Comparison of ENCODE assay signal across 22 cellular contexts in the genomic region with DNA sequence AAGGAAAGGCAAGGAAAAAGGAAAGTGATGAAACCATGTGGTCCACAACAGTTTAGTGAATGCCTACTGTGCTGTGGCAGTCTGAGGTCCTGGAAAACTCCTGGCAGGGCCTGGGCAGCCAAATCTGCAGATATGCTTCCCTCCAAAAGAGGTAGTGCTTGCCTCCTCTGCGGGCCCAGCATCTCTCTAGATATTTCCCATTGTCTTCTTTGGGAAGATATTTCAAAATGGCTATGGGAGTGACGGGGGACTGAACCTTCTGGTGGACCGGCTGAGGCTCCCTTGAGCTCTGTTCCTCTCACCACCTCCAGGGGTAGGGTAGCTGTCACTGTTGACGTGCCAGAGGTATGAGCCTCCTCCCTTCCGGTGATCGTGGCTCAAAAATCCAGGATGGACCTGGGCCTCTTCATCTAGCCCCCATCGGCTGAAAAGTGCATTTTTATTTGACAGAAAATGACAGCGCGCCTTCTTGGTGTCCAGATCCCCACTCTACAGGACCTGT. TPM values are rescaled to one million over a fixed set of nuclear protein-coding genes. Genes with fewer than 3 reads are reported as not detected.
"Had no signal": no experiment of that assay in that cellular context is flagged by ENCODE, and none has a peak within 500 bp of the region (broad histone marks: within the 10 kb centered on the region; RNA-seq: fewer than 3 reads in every experiment).

No MANE protein-coding gene starts in this region.

- H3K4me1 ChIP-seq: prostate gland had no signal

- H3K4me3 ChIP-seq: colonic mucosa, ovary, prostate gland, smooth muscle cell had no signal

- FAIRE-seq: islet of Langerhans, urothelium cell line had no signal

- H3K4me2 ChIP-seq: smooth muscle cell had no signal

- H3K9me3 ChIP-seq: colonic mucosa, prostate gland had no signal

- H3K27ac ChIP-seq: colonic mucosa, ovary, prostate gland had no signal

- H3K36me3 ChIP-seq: colonic mucosa, ovary, prostate gland had no signal

- DNase-seq: colonic mucosa; dermis blood vessel endothelial cell; foreskin melanocyte; head of caudate nucleus; hippocampal formation; kidney glomerular epithelial cell; mesendoderm; naive thymus-derived CD4-positive, alpha-beta T cell; nucleus accumbens; ovary; stimulated activated CD4-positive, alpha-beta T cell treated with anti-CD3 and anti-CD28 coated beads, Interleukin-2, amount 100 ng/mL, for 48 hours; stimulated activated naive CD4-positive, alpha-beta T cell treated with Interleukin-2 at 50 U/mL for 16 hours; trophoblast cell had no signal

RNA-seq across cellular contexts. Expression of a gene that starts 9.2 kb away (rescaled TPM):
- total RNA-seq: dermis blood vessel endothelial cell; liver; lung microvascular endothelial cell; naive thymus-derived CD4-positive, alpha-beta T cell; ovary; prostate gland; renal cortical epithelial cell had no signal
- polyA plus RNA-seq: esophagus; liver; naive thymus-derived CD4-positive, alpha-beta T cell; neural cell; ovary; smooth muscle cell had no signal
